ENCODE assay signal across 9 cellular contexts in genomic region chr13:98481511-98481951, GRCh38.
DNase-seq lines count a peak whose midpoint lies in the region; ATAC-seq, FAIRE-seq and TF ChIP-seq lines count a peak whose summit lies in the region.
"Had no signal": no experiment of that assay in that cellular context is flagged by ENCODE, and none has a peak within 500 bp of the region (broad histone marks: within the 10 kb centered on the region; RNA-seq: fewer than 3 reads in every experiment).

No MANE protein-coding gene starts in this region.

- H3K27ac ChIP-seq in CD4-positive, CD25-positive, alpha-beta regulatory T cell (ENCODE audit: insufficient read depth, low read length, poor library complexity, severe bottlenecking) = peak overlapping the region; percentile 29

- DNase-seq in CD4-positive, CD25-positive, alpha-beta regulatory T cell = no peak
- DNase-seq in GM12891 (ENCODE audit: insufficient read length, low spot score) (no peak), immature natural killer cell (no peak), T-helper 2 cell (no peak), cerebellar nuclear complex (lab: John Stamatoyannopoulos, UW) (no peak)
- DNase-seq in activated T-helper 2 cell treated with anti-CD3 and anti-CD28 coated beads, Interferon-gamma antibody, Interleukin-2, Interleukin-4, amounts not matched to agents 10 μg/mL and 5 μg/mL and 100 μg/mL, durations not matched to agents 14 hours and 24 hours and 36 hours (ENCODE audit: low spot score) = no peak
- DNase-seq: NCI-H2227 treated with DMSO at 0.1 percent for 48 hours had no signal

- H3K27ac Mint-ChIP-seq in CD4-positive, CD25-positive, alpha-beta regulatory T cell = peak overlapping the region in 2 of 3 donors; percentile 47 to 64
- peak overlapping the region; percentile 8 for H3K27ac Mint-ChIP-seq in activated T-helper 2 cell treated with anti-CD3 and anti-CD28 coated beads, Interferon-gamma antibody, Interleukin-2, Interleukin-4, amounts not matched to agents 10 μg/mL and 5 μg/mL and 100 μg/mL, durations not matched to agents 14 hours and 24 hours and 36 hours
- H3K27ac Mint-ChIP-seq in nephron = peak overlapping the region; percentile 69 to 89 (median 70)
- no peak overlapping the region for H3K27ac Mint-ChIP-seq in immature natural killer cell

- no peaks in the 10 kb centered on the region for H3K27me3 ChIP-seq in CD4-positive, CD25-positive, alpha-beta regulatory T cell (ENCODE audit: control insufficient read depth, insufficient read depth, low read length)

- H3K9me3 Mint-ChIP-seq in CD4-positive, CD25-positive, alpha-beta regulatory T cell = no peaks in the 10 kb centered on the region
- no peaks in the 10 kb centered on the region for H3K9me3 Mint-ChIP-seq in activated T-helper 2 cell treated with anti-CD3 and anti-CD28 coated beads, Interferon-gamma antibody, Interleukin-2, Interleukin-4, amounts not matched to agents 10 μg/mL and 5 μg/mL and 100 μg/mL, durations not matched to agents 14 hours and 24 hours and 36 hours
- H3K9me3 Mint-ChIP-seq in nephron (no peaks in the 10 kb centered on the region), immature natural killer cell (no peaks in the 10 kb centered on the region)

- H3K4me3 ChIP-seq in CD4-positive, CD25-positive, alpha-beta regulatory T cell (ENCODE audit: low read depth, low read length) = no peak overlapping the region

- peaks cover 20% of the 10 kb centered on the region for H3K36me3 ChIP-seq in CD4-positive, CD25-positive, alpha-beta regulatory T cell (ENCODE audit: control insufficient read depth, insufficient read depth, low read length)

- TF ChIP-seq CTCF in nephron (IDR thresholded peaks at IDR 0.05; ENCODE audit: unreplicated experiment in 3 of 3) = no peak

- no peaks in the 10 kb centered on the region for H3K27me3 Mint-ChIP-seq in CD4-positive, CD25-positive, alpha-beta regulatory T cell
- no peaks in the 10 kb centered on the region for H3K27me3 Mint-ChIP-seq in activated T-helper 2 cell treated with anti-CD3 and anti-CD28 coated beads, Interferon-gamma antibody, Interleukin-2, Interleukin-4, amounts not matched to agents 10 μg/mL and 5 μg/mL and 100 μg/mL, durations not matched to agents 14 hours and 24 hours and 36 hours (ENCODE audit: low read depth)
- no peaks in the 10 kb centered on the region for H3K27me3 Mint-ChIP-seq in nephron (ENCODE audit: low read depth)
- H3K27me3 Mint-ChIP-seq in immature natural killer cell (ENCODE audit: low read depth in 3 of 3) = peaks cover 3 to 8% (median 7%) of the 10 kb centered on the region in 3 donors

- H3K4me3 Mint-ChIP-seq in CD4-positive, CD25-positive, alpha-beta regulatory T cell = peak overlapping the region in 2 of 4 donors; percentile 17 to 27
- no peak overlapping the region for H3K4me3 Mint-ChIP-seq in activated T-helper 2 cell treated with anti-CD3 and anti-CD28 coated beads, Interferon-gamma antibody, Interleukin-2, Interleukin-4, amounts not matched to agents 10 μg/mL and 5 μg/mL and 100 μg/mL, durations not matched to agents 14 hours and 24 hours and 36 hours (ENCODE audit: low read depth)
- peak overlapping the region in 2 of 3 experiments; percentile 11 to 62 for H3K4me3 Mint-ChIP-seq in nephron
- H3K4me3 Mint-ChIP-seq in immature natural killer cell = no peak overlapping the region

- ATAC-seq in CD4-positive, CD25-positive, alpha-beta regulatory T cell (ENCODE audit: low read depth in 2 of 2) = no peak
- ATAC-seq in HG03457 (IDR thresholded peaks at IDR 0.05; ENCODE audit: unreplicated experiment) = no peak

- peaks cover 33 to 87% (median 63%) of the 10 kb centered on the region in 4 donors for H3K4me1 Mint-ChIP-seq in CD4-positive, CD25-positive, alpha-beta regulatory T cell
- peaks cover 66% of the 10 kb centered on the region for H3K4me1 Mint-ChIP-seq in activated T-helper 2 cell treated with anti-CD3 and anti-CD28 coated beads, Interferon-gamma antibody, Interleukin-2, Interleukin-4, amounts not matched to agents 10 μg/mL and 5 μg/mL and 100 μg/mL, durations not matched to agents 14 hours and 24 hours and 36 hours (ENCODE audit: low read depth)
- peaks cover 82% of the 10 kb centered on the region for H3K4me1 Mint-ChIP-seq in nephron
- H3K4me1 Mint-ChIP-seq in immature natural killer cell = peaks cover 57 to 68% of the 10 kb centered on the region in 2 donors

- no peak for FAIRE-seq in GM12891 (lab: Jason Lieb, UNC)

- peaks cover 16% of the 10 kb centered on the region for H3K36me3 Mint-ChIP-seq in CD4-positive, CD25-positive, alpha-beta regulatory T cell
- H3K36me3 Mint-ChIP-seq in activated T-helper 2 cell treated with anti-CD3 and anti-CD28 coated beads, Interferon-gamma antibody, Interleukin-2, Interleukin-4, amounts not matched to agents 10 μg/mL and 5 μg/mL and 100 μg/mL, durations not matched to agents 14 hours and 24 hours and 36 hours (ENCODE audit: low read depth) = peaks cover 44% of the 10 kb centered on the region
- H3K36me3 Mint-ChIP-seq in nephron (ENCODE audit: low read depth) (no peaks in the 10 kb centered on the region), immature natural killer cell (peaks cover 4 to 18% (median 6%) of the 10 kb centered on the region in 3 donors)

- peaks cover 87% of the 10 kb centered on the region for H3K4me1 ChIP-seq in CD4-positive, CD25-positive, alpha-beta regulatory T cell (ENCODE audit: control insufficient read depth, insufficient read depth, low read length, poor library complexity, severe bottlenecking)

- H3K9me3 ChIP-seq in CD4-positive, CD25-positive, alpha-beta regulatory T cell (ENCODE audit: control insufficient read depth in 2 of 2, low read length in 2 of 2) = no peaks in the 10 kb centered on the region

- intact Hi-C loops in activated T-helper 2 cell treated with anti-CD3 and anti-CD28 coated beads, Interferon-gamma antibody, Interleukin-2, Interleukin-4, amounts not matched to agents 10 μg/mL and 5 μg/mL and 100 μg/mL, durations not matched to agents 14 hours and 24 hours and 36 hours (cut with micrococcal nuclease) = no loop called here

- no peak for TF ChIP-seq POLR2A in GM12891 (IDR thresholded peaks at IDR 0.05; ENCODE audit: low read depth, low read length)

TF ChIP-seq in GM12891, 5 proteins besides CTCF, POLR2A, EP300 and RAD21:
- TF ChIP-seq TAF1 (IDR thresholded peaks at IDR 0.05; ENCODE audit: low read depth, low read length) = no peak
- TF ChIP-seq POLR2AphosphoS5 (IDR thresholded peaks at IDR 0.05; ENCODE audit: low read depth, low read length) = 0 out of 2 replicates have a peak, but pooled peaks have one; percentile 11
TF ChIP-seq in GM12891: peak in this region for 1.

Comparison
In these comparisons a context has a peak if more than half of its experiments do, and no peak if none do; other contexts are left out.
1. H3K27ac Mint-ChIP-seq: peak in CD4-positive, CD25-positive, alpha-beta regulatory T cell (2 of 3), activated T-helper 2 cell treated with anti-CD3 and anti-CD28 coated beads, Interferon-gamma antibody, Interleukin-2, Interleukin-4, amounts not matched to agents 10 μg/mL and 5 μg/mL and 100 μg/mL, durations not matched to agents 14 hours and 24 hours and 36 hours (single experiment) and nephron (3 of 3); none in immature natural killer cell (0 of 6).
2. H3K4me3 Mint-ChIP-seq: peak in nephron (2 of 3); none in activated T-helper 2 cell treated with anti-CD3 and anti-CD28 coated beads, Interferon-gamma antibody, Interleukin-2, Interleukin-4, amounts not matched to agents 10 μg/mL and 5 μg/mL and 100 μg/mL, durations not matched to agents 14 hours and 24 hours and 36 hours (single experiment) and immature natural killer cell (0 of 5).